Comparison of ENCODE assay signal across 17 cellular contexts in genomic region chr4:41913509-41913908, GRCh38.
"Had no signal": no experiment of that assay in that cellular context is flagged by ENCODE, and none has a peak within 500 bp of the region (broad histone marks: within the 10 kb centered on the region; RNA-seq: fewer than 3 reads in every experiment).

No MANE protein-coding gene starts in this region.

- H3K27me3 Mint-ChIP-seq: activated T-helper 17 cell treated with anti-CD3 and anti-CD28 coated beads, Interleukin-2, amount 50 U/mL, for 72 hours; progenitor cell of endocrine pancreas had no signal

- H3K9me3 Mint-ChIP-seq: activated naive CD4-positive, alpha-beta T cell treated with anti-CD3 and anti-CD28 coated beads, Interleukin-2, amount 50 U/mL, for 24 hours; activated T-helper 17 cell treated with anti-CD3 and anti-CD28 coated beads, Interleukin-2, amount 50 U/mL, for 72 hours; effector memory CD8-positive, alpha-beta T cell; natural killer cell; T-cell had no signal

- H3K4me1 ChIP-seq: spleen had no signal

- H3K36me3 ChIP-seq: spleen had no signal

- H3K27ac ChIP-seq: spleen had no signal

- H3K36me3 Mint-ChIP-seq: natural killer cell; stimulated activated naive B cell treated with anti-CD40 and anti-IgM and Interleukin-4, amounts not matched to agents 10 μg/mL and 1 μg/mL and 100 μg/mL, for 72 hours; T-cell had no signal

- H3K27ac Mint-ChIP-seq: activated naive CD4-positive, alpha-beta T cell treated with anti-CD3 and anti-CD28 coated beads, Interleukin-2, amount 50 U/mL, for 24 hours; activated T-helper 17 cell treated with anti-CD3 and anti-CD28 coated beads, Interleukin-2, amount 50 U/mL, for 72 hours; effector memory CD8-positive, alpha-beta T cell; natural killer cell; progenitor cell of endocrine pancreas; stimulated activated naive B cell treated with anti-CD40 and anti-IgM and Interleukin-4, amounts not matched to agents 10 μg/mL and 1 μg/mL and 100 μg/mL, for 72 hours; T-cell had no signal

- H3K4me3 ChIP-seq: spleen had no signal

- H3K4me1 Mint-ChIP-seq: activated T-helper 17 cell treated with anti-CD3 and anti-CD28 coated beads, Interleukin-2, amount 50 U/mL, for 72 hours had no signal

- H3K27me3 ChIP-seq: spleen had no signal

- H3K9me3 ChIP-seq: spleen had no signal

- H3K4me3 Mint-ChIP-seq: activated naive CD4-positive, alpha-beta T cell treated with anti-CD3 and anti-CD28 coated beads, Interleukin-2, amount 50 U/mL, for 24 hours; activated T-helper 17 cell treated with anti-CD3 and anti-CD28 coated beads, Interleukin-2, amount 50 U/mL, for 72 hours; effector memory CD8-positive, alpha-beta T cell; natural killer cell; stimulated activated naive B cell treated with anti-CD40 and anti-IgM and Interleukin-4, amounts not matched to agents 10 μg/mL and 1 μg/mL and 100 μg/mL, for 72 hours; T-cell had no signal

- DNase-seq: activated CD4-positive, alpha-beta T cell treated with anti-CD3 and anti-CD28 coated beads for 4 hours; activated CD8-positive, alpha-beta memory T cell treated with anti-CD3 and anti-CD28 coated beads for 24 hours; effector memory CD8-positive, alpha-beta T cell; foreskin melanocyte; head of caudate nucleus; natural killer cell; nucleus accumbens; right cardiac atrium; spleen; stimulated activated CD4-positive, alpha-beta T cell treated with anti-CD3 and anti-CD28 coated beads, Interleukin-1b, Interleukin-23, amount 100 ng/mL, for 48 hours; stimulated activated naive B cell treated with anti-CD40 and anti-IgM and Interleukin-4, amounts not matched to agents 10 μg/mL and 1 μg/mL and 100 μg/mL, for 72 hours; substantia nigra; T-cell; trophoblast cell had no signal
